26 cellular contexts compared by ENCODE assay signal in genomic region chr4:129131343-129131742, GRCh38.
"Had no signal": no experiment of that assay in that cellular context is flagged by ENCODE, and none has a peak within 500 bp of the region (broad histone marks: within the 10 kb centered on the region; RNA-seq: fewer than 3 reads in every experiment).

No MANE protein-coding gene starts in this region.

- H3K27ac ChIP-seq: stomach, suprapubic skin, testis, thoracic aorta, thyroid gland, tibial artery, tibial nerve, transverse colon, upper lobe of left lung, upper lobe of right lung, uterus, vagina had no signal

- ATAC-seq: stimulated activated effector memory CD8-positive, alpha-beta T cell treated with anti-CD3 and anti-CD28 coated beads, Interleukin-12 subunit alpha, Interleukin-12 subunit beta, amount 100 ng/mL, for 72 hours; stimulated activated memory B cell treated with anti-CD40 and anti-IgM and Interleukin-4, amounts not matched to agents 10 μg/mL and 1 μg/mL and 100 μg/mL, for 72 hours; stimulated activated naive B cell treated with anti-CD40 and anti-IgM and Interleukin-4, amounts not matched to agents 10 μg/mL and 1 μg/mL and 100 μg/mL, for 72 hours; stimulated activated naive CD8-positive, alpha-beta T cell treated with anti-CD3 and anti-CD28 coated beads, Interleukin-15, amount 100 ng/mL, for 72 hours; stimulated activated naive CD8-positive, alpha-beta T cell treated with anti-CD3 and anti-CD28 coated beads, Interleukin-15, Interleukin-2, amounts not matched to agents 100 U/mL and 50 U/mL, for 24 hours; upper lobe of right lung had no signal

- H3K4me1 ChIP-seq: stomach, suprapubic skin, testis, thyroid gland, tibial artery, tibial nerve, transverse colon, upper lobe of left lung, upper lobe of right lung, uterus, vagina had no signal

- H3K9me3 ChIP-seq: testis, thoracic aorta, thyroid gland, upper lobe of right lung, uterus, vagina had no signal

- H3K36me3 ChIP-seq: stomach, suprapubic skin, thoracic aorta, thyroid gland, tibial artery, tibial nerve, transverse colon, upper lobe of left lung, upper lobe of right lung, uterus, vagina had no signal

- H3K4me3 ChIP-seq: stomach, suprapubic skin, testis, thoracic aorta, thyroid gland, tibial artery, tibial nerve, transverse colon, upper lobe of left lung, upper lobe of right lung, uterus, vagina had no signal

- H3K27me3 ChIP-seq: stomach, suprapubic skin, testis, thyroid gland, tibial artery, tibial nerve, transverse colon, upper lobe of left lung, upper lobe of right lung, uterus, vagina had no signal

- DNase-seq: stimulated activated CD4-positive, alpha-beta T cell treated with anti-CD3 and anti-CD28 coated beads, Interleukin-2, amount 100 ng/mL, for 48 hours; stimulated activated CD4-positive, alpha-beta T cell treated with anti-CD3 and anti-CD28 coated beads, Interleukin-4, amount 100 ng/mL, for 1 hour; stimulated activated CD4-positive, alpha-beta T cell treated with anti-CD3 and anti-CD28 coated beads, Interleukin-4, amount 100 ng/mL, for 24 hours; stimulated activated CD4-positive, alpha-beta T cell treated with anti-CD3 and anti-CD28 coated beads, Interleukin-4, amount 100 ng/mL, for 4 hours; stimulated activated CD8-positive, alpha-beta memory T cell treated with anti-CD3 and anti-CD28 coated beads, Interleukin-4, amount 100 ng/mL, for 48 hours; stimulated activated naive B cell treated with anti-CD40 and anti-IgM and Interleukin-4, amounts not matched to agents 10 μg/mL and 1 μg/mL and 100 μg/mL, for 72 hours; stimulated activated naive CD4-positive, alpha-beta T cell; stimulated activated naive CD4-positive, alpha-beta T cell treated with Interleukin-2 at 50 U/mL for 16 hours; stimulated activated naive CD8-positive, alpha-beta T cell treated with anti-CD3 and anti-CD28 coated beads, Interleukin-15, amount 100 ng/mL, for 72 hours; stimulated activated naive CD8-positive, alpha-beta T cell treated with anti-CD3 and anti-CD28 coated beads, Interleukin-15, Interleukin-2, amounts not matched to agents 100 U/mL and 50 U/mL, for 24 hours; stomach; substantia nigra; testis; thyroid gland; tibial artery; transverse colon; trophoblast cell; upper lobe of left lung; upper lobe of right lung; uterus had no signal
